8 cellular contexts compared by ENCODE assay signal in the genomic region with DNA sequence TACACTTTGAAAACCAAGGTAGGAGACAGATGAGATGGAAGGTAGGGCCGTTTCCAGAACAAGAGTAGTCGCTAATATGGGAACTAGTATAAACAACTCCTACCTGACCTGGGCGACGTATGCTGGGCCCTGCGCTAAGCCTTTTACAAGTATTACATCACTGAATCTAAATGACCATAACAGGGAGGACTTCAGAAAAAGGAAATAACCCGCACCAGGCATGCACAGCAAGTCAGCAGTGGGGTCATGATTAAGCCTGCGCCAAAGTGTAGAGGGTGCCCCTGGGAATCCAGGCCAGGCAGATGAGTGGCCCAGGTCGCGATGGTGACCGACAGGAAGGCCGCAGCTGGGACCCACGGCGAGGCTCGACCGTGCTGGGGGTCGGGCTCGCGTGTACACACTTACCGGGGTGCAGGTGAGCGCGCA. TPM values are rescaled to one million over a fixed set of nuclear protein-coding genes. Genes with fewer than 3 reads are reported as not detected.
DNase-seq lines count a peak whose midpoint lies in the region; ATAC-seq and TF ChIP-seq lines count a peak whose summit lies in the region.

No MANE protein-coding gene starts in this region.

- ATAC-seq in activated naive CD8-positive, alpha-beta T cell treated with anti-CD3 and anti-CD28 coated beads, Interleukin-2, amount 50 U/mL, for 24 hours = no peak
- ATAC-seq in GM21576 (IDR thresholded peaks at IDR 0.05; ENCODE audit: unreplicated experiment) = no peak

- peaks cover 29% of the 10 kb centered on the region for H3K4me1 Mint-ChIP-seq in activated naive CD8-positive, alpha-beta T cell treated with anti-CD3 and anti-CD28 coated beads, Interleukin-2, amount 50 U/mL, for 24 hours

- H3K27me3 Mint-ChIP-seq in activated naive CD8-positive, alpha-beta T cell treated with anti-CD3 and anti-CD28 coated beads, Interleukin-2, amount 50 U/mL, for 24 hours = no peaks in the 10 kb centered on the region

- H3K4me1 ChIP-seq in HUES48 (ENCODE audit: control insufficient read depth, insufficient read depth, low read length) (peaks cover 8% of the 10 kb centered on the region), tibial nerve (peaks cover 0 to 29% (median 19%) of the 10 kb centered on the region in 4 donors)

- peak overlapping the region; percentile 95 for H3K4me3 Mint-ChIP-seq in activated naive CD8-positive, alpha-beta T cell treated with anti-CD3 and anti-CD28 coated beads, Interleukin-2, amount 50 U/mL, for 24 hours

- peak overlapping the region; percentile 90 for H3K9ac ChIP-seq in HUES48 (ENCODE audit: low read depth, low read length)

- DNase-seq in ELR (ENCODE audit: low read depth) (peak; percentile 59), kidney tubule cell (ENCODE audit: low spot score) (peak; percentile 43), tibial nerve (ENCODE audit: low spot score in 2 of 2) (no peak), NCI-H1048 (lab: John Stamatoyannopoulos, UW) (no peak), NCI-H510A (lab: John Stamatoyannopoulos, UW) (no peak)
- no peak for DNase-seq in activated naive CD8-positive, alpha-beta T cell treated with anti-CD3 and anti-CD28 coated beads, Interleukin-2, amount 50 U/mL, for 24 hours

- H3K27me3 ChIP-seq in HUES48 (ENCODE audit: control insufficient read depth, insufficient read depth, low read length) (no peaks in the 10 kb centered on the region), tibial nerve (no peaks in the 10 kb centered on the region)

- TF ChIP-seq EP300 in tibial nerve (IDR thresholded peaks at IDR 0.05) = no peak

- H3K36me3 ChIP-seq in HUES48 (ENCODE audit: control insufficient read depth, insufficient read depth, low read length) (peaks cover 31% of the 10 kb centered on the region), tibial nerve (peaks cover 0 to 32% (median 7%) of the 10 kb centered on the region in 3 donors)

- H3K27ac Mint-ChIP-seq in activated naive CD8-positive, alpha-beta T cell treated with anti-CD3 and anti-CD28 coated beads, Interleukin-2, amount 50 U/mL, for 24 hours = peak overlapping the region; percentile 94

- whole genome bisulfite sequencing in tibial nerve, 2 donors = 8 to 18% methylated on average over 8 of the region's 21 CpGs

- TF ChIP-seq POLR2A in tibial nerve (IDR thresholded peaks at IDR 0.05) = no peak

- H3K36me3 Mint-ChIP-seq in activated naive CD8-positive, alpha-beta T cell treated with anti-CD3 and anti-CD28 coated beads, Interleukin-2, amount 50 U/mL, for 24 hours (ENCODE audit: low read depth) = peaks cover 28% of the 10 kb centered on the region

- no peak for TF ChIP-seq CTCF in tibial nerve (IDR thresholded peaks at IDR 0.05)

- H3K9me3 ChIP-seq in HUES48 (ENCODE audit: control insufficient read depth, insufficient read depth, low read length) = no peaks in the 10 kb centered on the region
- H3K9me3 ChIP-seq in tibial nerve = no peaks in the 10 kb centered on the region

- H3K4me3 ChIP-seq in HUES48 (ENCODE audit: low read depth, low read length) (peak overlapping the region; percentile 95), tibial nerve (peak overlapping the region; percentile 75 to 95 (median 86))

- H3K9me3 Mint-ChIP-seq in activated naive CD8-positive, alpha-beta T cell treated with anti-CD3 and anti-CD28 coated beads, Interleukin-2, amount 50 U/mL, for 24 hours = no peaks in the 10 kb centered on the region

- peak overlapping the region; percentile 96 for H3K27ac ChIP-seq in HUES48 (ENCODE audit: low read depth, low read length)
- peak overlapping the region; percentile 51 to 98 (median 90) for H3K27ac ChIP-seq in tibial nerve

RNA-seq across cellular contexts. Expression of gene ATP13A1, which starts 0.6 kb away (rescaled TPM):
- 100 to 1,000 TPM; 312 to 705 (median 344) TPM for total RNA-seq in tibial nerve

RNA-seq across cellular contexts. Expression of gene ZNF101, which starts 5.8 kb away (rescaled TPM):
- 10 to 100 TPM in 2 of 4 donors, 1 to 10 TPM in 2; 4.0 to 12.0 (median 10.5) TPM for total RNA-seq in tibial nerve

RNA-seq across cellular contexts. Expression of gene GMIP, which starts 19.4 kb away (rescaled TPM):
- total RNA-seq in tibial nerve = 10 to 100 TPM in 3 of 4 donors, 1 to 10 TPM in 1; 8.8 to 35.1 (median 15.6) TPM

RNA-seq across cellular contexts. Expression of gene LPAR2, which starts 34.9 kb away (rescaled TPM):
- total RNA-seq in tibial nerve = 1 to 10 TPM in 3 of 4 donors, under 1 TPM in 1; 0.39 to 3.0 (median 1.8) TPM

RNA-seq across cellular contexts. Expression of gene PBX4, which starts 44.4 kb away (rescaled TPM):
- total RNA-seq in tibial nerve = 10 to 100 TPM in 2 of 4 donors, 1 to 10 TPM in 2; 3.7 to 11.8 (median 8.1) TPM

Comparison
In these comparisons a context has a peak if more than half of its experiments do, and no peak if none do; other contexts are left out.
1. DNase-seq: peak in ELR (single experiment) and kidney tubule cell (single experiment); none in activated naive CD8-positive, alpha-beta T cell treated with anti-CD3 and anti-CD28 coated beads, Interleukin-2, amount 50 U/mL, for 24 hours (single experiment), tibial nerve (0 of 2), NCI-H1048 (single experiment) and NCI-H510A (single experiment).